In genomic region chr2:72674982-72675915, GRCh38 we compare ENCODE assay signal across 17 cellular contexts.
DNase-seq lines count a peak whose midpoint lies in the region; ATAC-seq and TF ChIP-seq lines count a peak whose summit lies in the region.
"Had no signal": no experiment of that assay in that cellular context is flagged by ENCODE, and none has a peak within 500 bp of the region (broad histone marks: within the 10 kb centered on the region; RNA-seq: fewer than 3 reads in every experiment).

No MANE protein-coding gene starts in this region.

- H3K79me2 ChIP-seq in Karpas-422 (ENCODE audit: low read length) (no peaks in the 10 kb centered on the region), trophoblast cell (ENCODE audit: control insufficient read depth, insufficient read depth, low read length, poor library complexity) (no peaks in the 10 kb centered on the region)

- TF ChIP-seq CTCF in gastrocnemius medialis (IDR thresholded peaks at IDR 0.05 in 4 of 5, conservative IDR thresholded peaks at IDR 0.05 in 1 of 5) = no peak

- no peak overlapping the region for H3K27ac Mint-ChIP-seq in T-helper 2 cell treated with Interferon-gamma antibody and Interleukin-4, amounts not matched to agents 5 μg/mL and 100 μg/mL, for 36 hours

- H3K9me3 ChIP-seq in Karpas-422 (ENCODE audit: low read length) = no peaks in the 10 kb centered on the region
- no peaks in the 10 kb centered on the region for H3K9me3 ChIP-seq in trophoblast cell (ENCODE audit: insufficient read depth, low read depth, low read length)
- H3K9me3 ChIP-seq in gastrocnemius medialis = no peaks in the 10 kb centered on the region
- H3K9me3 ChIP-seq: SJSA1 had no signal

- no peak overlapping the region for H2AK5ac ChIP-seq in trophoblast cell (ENCODE audit: low read length)

- intact Hi-C loops in left colon (cut with DNase I, micrococcal nuclease) = no loop called here
- intact Hi-C loops in gastrocnemius medialis (cut with DNase I; ENCODE audit: low total_unique reads) = no loop called here

- H3K27ac ChIP-seq in Karpas-422 (ENCODE audit: low read length) = no peak overlapping the region
- H3K27ac ChIP-seq in trophoblast cell (ENCODE audit: low read depth, low read length) = no peak overlapping the region
- H3K27ac ChIP-seq in gastrocnemius medialis = no peak overlapping the region
- H3K27ac ChIP-seq: C4-2B had no signal

- no peak overlapping the region for H3K14ac ChIP-seq in trophoblast cell (ENCODE audit: low read length)

- TF ChIP-seq POLR2A in gastrocnemius medialis (IDR thresholded peaks at IDR 0.05) = no peak

- H3K36me3 Mint-ChIP-seq in T-helper 2 cell treated with Interferon-gamma antibody and Interleukin-4, amounts not matched to agents 5 μg/mL and 100 μg/mL, for 36 hours (ENCODE audit: low read depth) = no peaks in the 10 kb centered on the region

- no peak overlapping the region for H3K23ac ChIP-seq in trophoblast cell (ENCODE audit: low read length)

- no CpG with 5 or more reads among the region's 8 CpGs for WGBS in trophoblast cell (ENCODE audit: extremely low coverage, insufficient coverage, insufficient read length)

- no peaks in the 10 kb centered on the region for H3K4me1 Mint-ChIP-seq in T-helper 2 cell treated with Interferon-gamma antibody and Interleukin-4, amounts not matched to agents 5 μg/mL and 100 μg/mL, for 36 hours (ENCODE audit: low read depth)

- H3K27me3 Mint-ChIP-seq in T-helper 2 cell treated with Interferon-gamma antibody and Interleukin-4, amounts not matched to agents 5 μg/mL and 100 μg/mL, for 36 hours (ENCODE audit: low read depth) = no peaks in the 10 kb centered on the region

- no peak overlapping the region for H3K4ac ChIP-seq in trophoblast cell (ENCODE audit: low read depth, low read length)

- H3K18ac ChIP-seq in trophoblast cell (ENCODE audit: low read length) = no peak overlapping the region

- DNase-seq in Karpas-422 (peak; percentile 23), amniotic epithelial cell (ENCODE audit: low read depth) (peak; percentile 10), left colon (no peak), trophoblast cell (peak; percentile 8 to 57), gastrocnemius medialis (no peak)
- DNase-seq in T-helper 2 cell treated with Interferon-gamma antibody and Interleukin-4, amounts not matched to agents 5 μg/mL and 100 μg/mL, for 36 hours (ENCODE audit: low spot score) = no peak
- DNase-seq: ACHN, DMS79, KBM-7, NCI-H1417 treated with DMSO at 0.1 percent for 48 hours, NCI-H187 treated with DMSO at 0.1 percent for 48 hours, NCI-H345, NCI-H524 treated with DMSO at 0.1 percent for 48 hours had no signal

- in situ Hi-C loops in gastrocnemius medialis (cut with MboI; ENCODE audit: low sequenced_read_pairs in 4 of 4) = no loop called here

- H2AFZ ChIP-seq in Karpas-422 (ENCODE audit: low read length) (no peak overlapping the region), trophoblast cell (ENCODE audit: insufficient read depth, low read length, poor library complexity) (no peak overlapping the region)

- H2BK5ac ChIP-seq in trophoblast cell (ENCODE audit: low read depth, low read length, poor library complexity) = no peak overlapping the region

- no peaks in the 10 kb centered on the region for H3K79me1 ChIP-seq in trophoblast cell (ENCODE audit: low read length)

- no peak overlapping the region for H4K91ac ChIP-seq in trophoblast cell (ENCODE audit: low read depth, low read length)

- peak; percentile 62 for ATAC-seq in left colon
- ATAC-seq in GM18907 (IDR thresholded peaks at IDR 0.05; ENCODE audit: unreplicated experiment) = no peak
- ATAC-seq in GM21786 (IDR thresholded peaks at IDR 0.05; ENCODE audit: unreplicated experiment) = no peak
- no peak for ATAC-seq in gastrocnemius medialis

- no peak overlapping the region for H4K8ac ChIP-seq in trophoblast cell (ENCODE audit: low read depth, low read length)

- H2BK12ac ChIP-seq in trophoblast cell (ENCODE audit: low read length) = no peak overlapping the region

- H3K9me3 Mint-ChIP-seq in T-helper 2 cell treated with Interferon-gamma antibody and Interleukin-4, amounts not matched to agents 5 μg/mL and 100 μg/mL, for 36 hours = no peaks in the 10 kb centered on the region

- no peaks in the 10 kb centered on the region for H3K9me2 ChIP-seq in Karpas-422 (replicated peaks; ENCODE audit: insufficient read depth, low read length)

- no peaks in the 10 kb centered on the region for H3K36me3 ChIP-seq in Karpas-422 (ENCODE audit: insufficient read depth, low read length)
- no peaks in the 10 kb centered on the region for H3K36me3 ChIP-seq in trophoblast cell (ENCODE audit: control insufficient read depth in 1 of 2, insufficient read depth in 2 of 2, low read length in 2 of 2)
- no peaks in the 10 kb centered on the region for H3K36me3 ChIP-seq in gastrocnemius medialis
- H3K36me3 ChIP-seq: SJSA1 had no signal

- H2BK120ac ChIP-seq in trophoblast cell (ENCODE audit: insufficient read depth, low read length, poor library complexity) = no peak overlapping the region

- H3K27me3 ChIP-seq in Karpas-422 (ENCODE audit: low read length) (no peaks in the 10 kb centered on the region), trophoblast cell (ENCODE audit: insufficient read depth, low read length) (no peaks in the 10 kb centered on the region), gastrocnemius medialis (no peaks in the 10 kb centered on the region)
- H3K27me3 ChIP-seq: SJSA1 had no signal

- H3K4me3 ChIP-seq in Karpas-422 (ENCODE audit: low read length) (no peak overlapping the region), trophoblast cell (ENCODE audit: low read depth, low read length) (no peak overlapping the region), gastrocnemius medialis (no peak overlapping the region)
- H3K4me3 ChIP-seq: SJSA1 had no signal

- no peak overlapping the region for H4K12ac ChIP-seq in trophoblast cell (ENCODE audit: low read depth, low read length)

- H3K9ac ChIP-seq in Karpas-422 (ENCODE audit: low read length) (no peak overlapping the region), trophoblast cell (ENCODE audit: low read length) (no peak overlapping the region)

- no peak overlapping the region for H3K4me3 Mint-ChIP-seq in T-helper 2 cell treated with Interferon-gamma antibody and Interleukin-4, amounts not matched to agents 5 μg/mL and 100 μg/mL, for 36 hours

- no peaks in the 10 kb centered on the region for H4K20me1 ChIP-seq in Karpas-422 (ENCODE audit: insufficient read depth, low read depth, low read length)

- H3K4me1 ChIP-seq in Karpas-422 (ENCODE audit: low read length) (no peaks in the 10 kb centered on the region), trophoblast cell (ENCODE audit: control insufficient read depth in 1 of 2, insufficient read depth in 2 of 2, low read length in 2 of 2) (no peaks in the 10 kb centered on the region), gastrocnemius medialis (peaks cover 20 to 29% of the 10 kb centered on the region in 2 donors)

- H3K4me2 ChIP-seq in Karpas-422 (ENCODE audit: low read depth, low read length, poor library complexity, severe bottlenecking) = no peak overlapping the region
- no peak overlapping the region for H3K4me2 ChIP-seq in trophoblast cell (ENCODE audit: low read length)

Comparison
In these comparisons a context has a peak if more than half of its experiments do, and no peak if none do; other contexts are left out.
1. DNase-seq: peak in Karpas-422 (single experiment), amniotic epithelial cell (single experiment) and trophoblast cell (2 of 2); none in left colon (0 of 2), T-helper 2 cell treated with Interferon-gamma antibody and Interleukin-4, amounts not matched to agents 5 μg/mL and 100 μg/mL, for 36 hours (single experiment) and gastrocnemius medialis (0 of 2).